In genomic region chr13:45316996-45317395, GRCh38 we compare ENCODE assay signal across 2 cellular contexts.
TF ChIP-seq lines count a peak whose summit lies in the region.

No MANE protein-coding gene starts in this region.

TF ChIP-seq in HepG2, 621 proteins besides CTCF, POLR2A, EP300 and RAD21:
- TF ChIP-seq CHD4 (IDR thresholded peaks at IDR 0.05; ENCODE audit: borderline replicate concordance, low read length): 0 out of 2 replicates have a peak, but pooled peaks have one; percentile 10
- no peak for TF ChIP-seq ATF7 (IDR thresholded peaks at IDR 0.05)
- no peak for TF ChIP-seq ATF7 (CRISPR knock-in tag; IDR thresholded peaks at IDR 0.05)

TF ChIP-seq in GM12878, 131 proteins besides CTCF, POLR2A, EP300 and RAD21:
- TF ChIP-seq HDGF (IDR thresholded peaks at IDR 0.05) (no peak), NRF1 (conservative IDR thresholded peaks at IDR 0.05; ENCODE audit: low read depth, low read length) (no peak), ZBTB11 (CRISPR knock-in tag; IDR thresholded peaks at IDR 0.05) (no peak), PRDM15 (CRISPR knock-in tag; IDR thresholded peaks at IDR 0.05) (no peak), IRF4 (IDR thresholded peaks at IDR 0.05; ENCODE audit: low read depth, low read length) (no peak), ZNF687 (IDR thresholded peaks at IDR 0.05) (peak; percentile 62), RELB (IDR thresholded peaks at IDR 0.05; ENCODE audit: low read depth) (no peak), SP1 (IDR thresholded peaks at IDR 0.05; ENCODE audit: low read depth, low read length) (no peak), MYC (IDR thresholded peaks at IDR 0.05; ENCODE audit: insufficient read depth, insufficient read length, insufficient replicate concordance, low read length, severe bottlenecking) (no peak), NBN (IDR thresholded peaks at IDR 0.05) (no peak), ATF2 (IDR thresholded peaks at IDR 0.05; ENCODE audit: low read length) (no peak), PKNOX1 (IDR thresholded peaks at IDR 0.05) (no peak), ZNF592 (IDR thresholded peaks at IDR 0.05) (peak; percentile 82), CBX3 (IDR thresholded peaks at IDR 0.05; ENCODE audit: borderline replicate concordance, low read depth) (no peak), ATF7 (IDR thresholded peaks at IDR 0.05; ENCODE audit: low read depth) (no peak)
